In genomic region chr22:30159561-30160353, GRCh38 we compare ENCODE assay signal across 1 cellular context.
TF ChIP-seq lines count a peak whose summit lies in the region.

No MANE protein-coding gene starts in this region.

TF ChIP-seq in SK-N-SH treated with all-trans-retinoic acid at 6 μM for 48 hours, 23 proteins besides CTCF, POLR2A, EP300 and RAD21 (continued from another document):
- TF ChIP-seq TSHZ2 (CRISPR knock-in tag; IDR thresholded peaks at IDR 0.05) (no peak), TOX (CRISPR knock-in tag; IDR thresholded peaks at IDR 0.05; ENCODE audit: borderline replicate concordance) (no peak), OSR1 (CRISPR knock-in tag; IDR thresholded peaks at IDR 0.05) (no peak), ZNF70 (CRISPR knock-in tag; IDR thresholded peaks at IDR 0.05) (no peak), POU6F1 (CRISPR knock-in tag; IDR thresholded peaks at IDR 0.05; ENCODE audit: borderline replicate concordance, low read depth) (no peak), BACH2 (CRISPR knock-in tag; IDR thresholded peaks at IDR 0.05; ENCODE audit: borderline replicate concordance) (no peak), PATZ1 (CRISPR knock-in tag; IDR thresholded peaks at IDR 0.05; ENCODE audit: borderline replicate concordance) (no peak)
